ENCODE assay signal across 8 cellular contexts in genomic region chr15:61621146-61621545, GRCh38.
DNase-seq lines count a peak whose midpoint lies in the region; ATAC-seq and TF ChIP-seq lines count a peak whose summit lies in the region.

No MANE protein-coding gene starts in this region.

- TF ChIP-seq CTCF in upper lobe of left lung (IDR thresholded peaks at IDR 0.05), result peak in 4 of 6 experiments; percentile 14 to 32 (median 16)
- peak in 1 of 3 experiments; percentile 12 for TF ChIP-seq CTCF in vagina (IDR thresholded peaks at IDR 0.05)

- peaks cover 0 to 6% (median 2%) of the 10 kb centered on the region in 4 donors for H3K9me3 ChIP-seq in upper lobe of left lung
- H3K9me3 ChIP-seq in vagina, result no peaks in the 10 kb centered on the region

- H3K4me1 ChIP-seq in upper lobe of left lung (no peaks in the 10 kb centered on the region), vagina (no peaks in the 10 kb centered on the region)

- H3K4me3 ChIP-seq in upper lobe of left lung, result no peak overlapping the region
- H3K4me3 ChIP-seq in vagina, result no peak overlapping the region

- intact Hi-C loops in left ventricle myocardium superior (cut with micrococcal nuclease), result no loop called here
- intact Hi-C loops in vagina (cut with DNase I), result no loop called here

- 0 to 3% methylated on average over 2 of the region's 2 CpGs for WGBS in upper lobe of left lung, 2 donors

- DNase-seq in DMS153 (lab: John Stamatoyannopoulos, UW), result peak; percentile 33
- peak; percentile 4 for DNase-seq in HuH-7.5 (ENCODE audit: low spot score)
- peak; percentile 22 for DNase-seq in SK-MEL-5 (ENCODE audit: low read depth, low spot score)
- peak; percentile 35 for DNase-seq in left ventricle myocardium superior
- peak in 1 of 2 donors; percentile 44 for DNase-seq in upper lobe of left lung
- no peak for DNase-seq in vagina (ENCODE audit: extremely low spot score in 2 of 2)
- DNase-seq in activated CD4-positive, alpha-beta T cell treated with anti-CD3 and anti-CD28 coated beads, Interleukin-2, amount 50 U/mL, for 1 hour, result no peak

- ATAC-seq in left ventricle myocardium superior (no peak), upper lobe of left lung (ENCODE audit: low FRiP score in 2 of 2) (no peak), HG03159 (IDR thresholded peaks at IDR 0.05; ENCODE audit: unreplicated experiment) (no peak)

- H3K27ac ChIP-seq in upper lobe of left lung (no peak overlapping the region), vagina (no peak overlapping the region)

- H3K36me3 ChIP-seq in upper lobe of left lung (no peaks in the 10 kb centered on the region), vagina (no peaks in the 10 kb centered on the region)

- in situ Hi-C loops in SK-MEL-5 (cut with HindIII; ENCODE audit: low pct_unique_long_range_greater_than_20kb, low sequenced_read_pairs), result no loop called here

- no peak for TF ChIP-seq EP300 in upper lobe of left lung (IDR thresholded peaks at IDR 0.05)

- H3K27me3 ChIP-seq in upper lobe of left lung, result no peaks in the 10 kb centered on the region
- H3K27me3 ChIP-seq in vagina, result no peaks in the 10 kb centered on the region

- TF ChIP-seq POLR2A in upper lobe of left lung (IDR thresholded peaks at IDR 0.05) (no peak), vagina (IDR thresholded peaks at IDR 0.05) (no peak)

Comparison
In these comparisons a context has a peak if more than half of its experiments do, and no peak if none do; other contexts are left out.
1. DNase-seq: peak in DMS153 (single experiment), HuH-7.5 (single experiment), SK-MEL-5 (single experiment) and left ventricle myocardium superior (single experiment); none in vagina (0 of 2) and activated CD4-positive, alpha-beta T cell treated with anti-CD3 and anti-CD28 coated beads, Interleukin-2, amount 50 U/mL, for 1 hour (single experiment).